10 cellular contexts compared by ENCODE assay signal in genomic region chrX:274904-275475, GRCh38. TPM values are rescaled to one million over a fixed set of nuclear protein-coding genes. Genes with fewer than 3 reads are reported as not detected.
DNase-seq lines count a peak whose midpoint lies in the region; ATAC-seq lines count a peak whose summit lies in the region.
"Had no signal": no experiment of that assay in that cellular context is flagged by ENCODE, and none has a peak within 500 bp of the region (broad histone marks: within the 10 kb centered on the region; RNA-seq: fewer than 3 reads in every experiment).

No MANE protein-coding gene starts in this region.

- H3K4me1 Mint-ChIP-seq in activated CD4-positive, alpha-beta T cell treated with anti-CD3 and anti-CD28 coated beads for 36 hours: peaks cover 12% of the 10 kb centered on the region
- H3K4me1 Mint-ChIP-seq in central memory CD8-positive, alpha-beta T cell: peaks cover 20% of the 10 kb centered on the region
- peaks cover 41% of the 10 kb centered on the region for H3K4me1 Mint-ChIP-seq in stimulated activated naive CD8-positive, alpha-beta T cell treated with anti-CD3 and anti-CD28 coated beads, Interleukin-15, amount 100 ng/mL, for 72 hours

- intact Hi-C loops in activated CD4-positive, alpha-beta T cell treated with anti-CD3 and anti-CD28 coated beads for 36 hours (cut with DNase I, micrococcal nuclease): no loop called here

- peak overlapping the region; percentile 44 for H3K4me3 Mint-ChIP-seq in activated CD4-positive, alpha-beta T cell treated with anti-CD3 and anti-CD28 coated beads for 36 hours
- peak overlapping the region; percentile 83 for H3K4me3 Mint-ChIP-seq in central memory CD8-positive, alpha-beta T cell
- peak overlapping the region; percentile 66 to 91 for H3K4me3 Mint-ChIP-seq in stimulated activated naive CD8-positive, alpha-beta T cell treated with anti-CD3 and anti-CD28 coated beads, Interleukin-15, amount 100 ng/mL, for 72 hours

- H3K9me3 Mint-ChIP-seq in activated CD4-positive, alpha-beta T cell treated with anti-CD3 and anti-CD28 coated beads for 36 hours (ENCODE audit: low read depth): no peaks in the 10 kb centered on the region
- H3K9me3 Mint-ChIP-seq in central memory CD8-positive, alpha-beta T cell: no peaks in the 10 kb centered on the region
- no peaks in the 10 kb centered on the region for H3K9me3 Mint-ChIP-seq in stimulated activated naive CD8-positive, alpha-beta T cell treated with anti-CD3 and anti-CD28 coated beads, Interleukin-15, amount 100 ng/mL, for 72 hours

- POLR2A ChIA-PET in activated CD4-positive, alpha-beta T cell treated with anti-CD3 and anti-CD28 coated beads for 36 hours (lab: Charles Lee): no interaction called here

- DNase-seq in activated CD4-positive, alpha-beta T cell treated with anti-CD3 and anti-CD28 coated beads for 36 hours: no peak
- DNase-seq in activated CD4-positive, alpha-beta T cell treated with anti-CD3 and anti-CD28 coated beads, Interleukin-2, amount 50 U/mL, for 4 hours: no peak
- DNase-seq in central memory CD8-positive, alpha-beta T cell (ENCODE audit: low spot score in 2 of 2): no peak
- DNase-seq in left lobe of liver (ENCODE audit: low spot score): peak; percentile 88
- no peak for DNase-seq in stimulated activated naive CD8-positive, alpha-beta T cell treated with anti-CD3 and anti-CD28 coated beads, Interleukin-15, amount 100 ng/mL, for 72 hours
- no peak for DNase-seq in stimulated activated CD4-positive, alpha-beta T cell treated with anti-CD3 and anti-CD28 coated beads, Interleukin-15, amount 100 ng/mL, for 24 hours
- no peak for DNase-seq in AG20443 (ENCODE audit: low spot score)
- DNase-seq in GM19240 (ENCODE audit: insufficient read length, low spot score): no peak
- DNase-seq: HCEC 1CT, SHP77 had no signal

- no peak for ATAC-seq in activated CD4-positive, alpha-beta T cell treated with anti-CD3 and anti-CD28 coated beads for 36 hours
- ATAC-seq in central memory CD8-positive, alpha-beta T cell (replicated peaks; ENCODE audit: extremely low read depth, poor library complexity, severe bottlenecking): peak; percentile 12
- peak; percentile 72 for ATAC-seq in left lobe of liver
- ATAC-seq in stimulated activated naive CD8-positive, alpha-beta T cell treated with anti-CD3 and anti-CD28 coated beads, Interleukin-15, amount 100 ng/mL, for 72 hours: no peak

- H3K36me3 Mint-ChIP-seq in activated CD4-positive, alpha-beta T cell treated with anti-CD3 and anti-CD28 coated beads for 36 hours (ENCODE audit: low read depth): no peaks in the 10 kb centered on the region
- peaks cover 11% of the 10 kb centered on the region for H3K36me3 Mint-ChIP-seq in central memory CD8-positive, alpha-beta T cell (ENCODE audit: insufficient read depth)

- H3K27ac Mint-ChIP-seq in activated CD4-positive, alpha-beta T cell treated with anti-CD3 and anti-CD28 coated beads for 36 hours: no peak overlapping the region
- H3K27ac Mint-ChIP-seq in central memory CD8-positive, alpha-beta T cell (ENCODE audit: low read depth): peak overlapping the region; percentile 46
- peak overlapping the region in 1 of 2 donors; percentile 52 for H3K27ac Mint-ChIP-seq in stimulated activated naive CD8-positive, alpha-beta T cell treated with anti-CD3 and anti-CD28 coated beads, Interleukin-15, amount 100 ng/mL, for 72 hours

- CTCF ChIA-PET in activated CD4-positive, alpha-beta T cell treated with anti-CD3 and anti-CD28 coated beads for 36 hours (lab: Charles Lee): no interaction called here

- no peaks in the 10 kb centered on the region for H3K27me3 Mint-ChIP-seq in activated CD4-positive, alpha-beta T cell treated with anti-CD3 and anti-CD28 coated beads for 36 hours
- no peaks in the 10 kb centered on the region for H3K27me3 Mint-ChIP-seq in central memory CD8-positive, alpha-beta T cell
- H3K27me3 Mint-ChIP-seq in stimulated activated naive CD8-positive, alpha-beta T cell treated with anti-CD3 and anti-CD28 coated beads, Interleukin-15, amount 100 ng/mL, for 72 hours: peaks cover 8% of the 10 kb centered on the region

RNA-seq across cellular contexts. Expression of gene PLCXD1, which starts 6.2 kb away (rescaled TPM):
- 100 to 1,000 TPM in 1 of 2 experiments, 10 to 100 TPM in 1; 92.8 to 127 TPM for total RNA-seq in activated CD4-positive, alpha-beta T cell treated with anti-CD3 and anti-CD28 coated beads for 36 hours
- total RNA-seq in left lobe of liver: 11.4 TPM

RNA-seq across cellular contexts. Expression of gene GTPBP6, which starts 43.6 kb away (rescaled TPM):
- 10 to 100 TPM; 54.5 to 60.2 TPM for total RNA-seq in activated CD4-positive, alpha-beta T cell treated with anti-CD3 and anti-CD28 coated beads for 36 hours
- 31.7 TPM for total RNA-seq in left lobe of liver

Comparison
In these comparisons a context has a peak if more than half of its experiments do, and no peak if none do; other contexts are left out.
1. ATAC-seq: peak in central memory CD8-positive, alpha-beta T cell (single experiment) and left lobe of liver (single experiment); none in activated CD4-positive, alpha-beta T cell treated with anti-CD3 and anti-CD28 coated beads for 36 hours (single experiment) and stimulated activated naive CD8-positive, alpha-beta T cell treated with anti-CD3 and anti-CD28 coated beads, Interleukin-15, amount 100 ng/mL, for 72 hours (single experiment).
2. Peak in every context shown above with its lines, with median percentiles within 50 percentile points of each other: H3K4me3 Mint-ChIP-seq.